In genomic region chr13:74021507-74021906, GRCh38 we compare ENCODE assay signal across 25 cellular contexts.
DNase-seq lines count a peak whose midpoint lies in the region; ATAC-seq and TF ChIP-seq lines count a peak whose summit lies in the region.
"Had no signal": no experiment of that assay in that cellular context is flagged by ENCODE, and none has a peak within 500 bp of the region (broad histone marks: within the 10 kb centered on the region; RNA-seq: fewer than 3 reads in every experiment).

No MANE protein-coding gene starts in this region.

- H3K27me3 ChIP-seq in CD4-positive, alpha-beta T cell (ENCODE audit: control insufficient read depth, insufficient read depth, low read length): no peaks in the 10 kb centered on the region
- H3K27me3 ChIP-seq in Caco-2 (replicated peaks; ENCODE audit: control insufficient read depth, insufficient read depth, low read length) (no peaks in the 10 kb centered on the region), endodermal cell (ENCODE audit: control insufficient read depth, insufficient read depth, low read length, poor library complexity, severe bottlenecking) (no peaks in the 10 kb centered on the region)
- no peaks in the 10 kb centered on the region for H3K27me3 ChIP-seq in naive thymus-derived CD4-positive, alpha-beta T cell (ENCODE audit: control insufficient read depth in 2 of 2, insufficient read depth in 2 of 2, low read length in 2 of 2)

- no peak overlapping the region for H3K4me3 Mint-ChIP-seq in CD4-positive, alpha-beta T cell
- peak overlapping the region; percentile 26 for H3K4me3 Mint-ChIP-seq in Caco-2 (ENCODE audit: unreplicated experiment)
- no peak overlapping the region for H3K4me3 Mint-ChIP-seq in endodermal cell
- no peak overlapping the region for H3K4me3 Mint-ChIP-seq in nephron
- H3K4me3 Mint-ChIP-seq in naive thymus-derived CD4-positive, alpha-beta T cell: peak overlapping the region in 4 of 10 donors; percentile 3 to 51 (median 16)

- H3K9me3 Mint-ChIP-seq in CD4-positive, alpha-beta T cell: peaks cover 4% of the 10 kb centered on the region
- peaks cover 10% of the 10 kb centered on the region for H3K9me3 Mint-ChIP-seq in Caco-2 (ENCODE audit: unreplicated experiment)
- peaks cover 18% of the 10 kb centered on the region for H3K9me3 Mint-ChIP-seq in endodermal cell
- peaks cover 9% of the 10 kb centered on the region for H3K9me3 Mint-ChIP-seq in nephron
- peaks cover 0 to 15% (median 5%) of the 10 kb centered on the region in 11 donors for H3K9me3 Mint-ChIP-seq in naive thymus-derived CD4-positive, alpha-beta T cell

- H3K36me3 Mint-ChIP-seq in CD4-positive, alpha-beta T cell (ENCODE audit: low read depth): peaks cover 48% of the 10 kb centered on the region
- H3K36me3 Mint-ChIP-seq in Caco-2 (ENCODE audit: insufficient read depth, unreplicated experiment) (peaks cover 7% of the 10 kb centered on the region), endodermal cell (ENCODE audit: low read depth) (peaks cover 28% of the 10 kb centered on the region), nephron (ENCODE audit: low read depth) (peaks cover 34% of the 10 kb centered on the region)
- peaks cover 26 to 38% (median 34%) of the 10 kb centered on the region in 5 donors for H3K36me3 Mint-ChIP-seq in naive thymus-derived CD4-positive, alpha-beta T cell

- H3K4me3 ChIP-seq in Caco-2 (ENCODE audit: low read depth, low read length) (no peak overlapping the region), endodermal cell (ENCODE audit: low read length) (peak overlapping the region; percentile 14)
- H3K4me3 ChIP-seq in naive thymus-derived CD4-positive, alpha-beta T cell (ENCODE audit: low read length): no peak overlapping the region
- H3K4me3 ChIP-seq: A549 had no signal

- DNase-seq in CD4-positive, alpha-beta T cell: no peak
- no peak for DNase-seq in Caco-2
- DNase-seq in endodermal cell: no peak
- no peak for DNase-seq in NOMO-1 (lab: John Stamatoyannopoulos, UW; ENCODE audit: unreplicated experiment in 2 of 2)
- no peak for DNase-seq in naive thymus-derived CD4-positive, alpha-beta T cell
- DNase-seq: AML-193; C1 segment of cervical spinal cord; Calu3; CD8-positive, alpha-beta memory T cell; DMS79 treated with DMSO at 0.1 percent for 48 hours; HCEC 1CT; Karpas-422; NCI-H1092; NCI-H1417 treated with DMSO at 0.1 percent for 48 hours; NCI-H1694 treated with DMSO at 0.1 percent for 48 hours; NCI-H2081; NCI-H2227 treated with DMSO at 0.1 percent for 48 hours; NCI-H510A; NCI-H69; SHP77 had no signal

- CTCF ChIA-PET in CD4-positive, alpha-beta T cell (lab: Charles Lee): no interaction called here
- CTCF ChIA-PET in Caco-2 (lab: Charles Lee): interaction anchor here (1.0 kb wide), 1 partner anchor 265 kb away, joined by 5 read pairs; no protein-coding TSS in a partner anchor
- CTCF ChIA-PET in naive thymus-derived CD4-positive, alpha-beta T cell (lab: Charles Lee): no interaction called here

- ATAC-seq in CD4-positive, alpha-beta T cell (ENCODE audit: poor library complexity): no peak
- no peak for ATAC-seq in naive thymus-derived CD4-positive, alpha-beta T cell
- ATAC-seq in HG03442 (IDR thresholded peaks at IDR 0.05; ENCODE audit: unreplicated experiment): no peak
- ATAC-seq: A549, Panc1 had no signal

- H3K36me3 ChIP-seq in Caco-2 (ENCODE audit: control insufficient read depth, insufficient read depth, low read length) (no peaks in the 10 kb centered on the region; the same call in 1 of the 2 replicates), endodermal cell (ENCODE audit: control insufficient read depth, insufficient read depth, low read length) (no peaks in the 10 kb centered on the region)
- peaks cover 0 to 8% (median 0%) of the 10 kb centered on the region in 3 experiments for H3K36me3 ChIP-seq in naive thymus-derived CD4-positive, alpha-beta T cell (ENCODE audit: control insufficient read depth in 2 of 3, insufficient read depth in 3 of 3, low read length in 3 of 3)

- H3K4me1 Mint-ChIP-seq in CD4-positive, alpha-beta T cell (ENCODE audit: low read depth): peaks cover 86% of the 10 kb centered on the region
- H3K4me1 Mint-ChIP-seq in Caco-2 (ENCODE audit: low read depth, unreplicated experiment) (peaks cover 49% of the 10 kb centered on the region), endodermal cell (peaks cover 21% of the 10 kb centered on the region), nephron (peaks cover 12% of the 10 kb centered on the region)
- peaks cover 15 to 92% (median 88%) of the 10 kb centered on the region in 7 donors for H3K4me1 Mint-ChIP-seq in naive thymus-derived CD4-positive, alpha-beta T cell

- BruUV-seq in Caco-2 (replicated peaks; lab: Mats Ljungman, UMichigan): no TSS peak

- no peaks in the 10 kb centered on the region for H3K9me3 ChIP-seq in CD4-positive, alpha-beta T cell (ENCODE audit: control insufficient read depth, low read length)
- no peaks in the 10 kb centered on the region for H3K9me3 ChIP-seq in Caco-2
- H3K9me3 ChIP-seq in endodermal cell (ENCODE audit: control insufficient read depth, low read length): peaks cover 23% of the 10 kb centered on the region
- H3K9me3 ChIP-seq in naive thymus-derived CD4-positive, alpha-beta T cell (ENCODE audit: control insufficient read depth in 2 of 3, low read length in 3 of 3): no peaks in the 10 kb centered on the region
- H3K9me3 ChIP-seq: A549 had no signal

- peaks cover 51% of the 10 kb centered on the region for H3K4me1 ChIP-seq in Caco-2
- H3K4me1 ChIP-seq in endodermal cell (ENCODE audit: control insufficient read depth, insufficient read depth, low read length): peaks cover 3% of the 10 kb centered on the region
- H3K4me1 ChIP-seq in naive thymus-derived CD4-positive, alpha-beta T cell (ENCODE audit: control insufficient read depth in 2 of 2, insufficient read depth in 2 of 2, low read length in 2 of 2): peaks cover 25 to 26% of the 10 kb centered on the region in 2 donors
- H3K4me1 ChIP-seq: A549 had no signal

- H3K27ac ChIP-seq in CD4-positive, alpha-beta T cell (ENCODE audit: low read depth, low read length): no peak overlapping the region
- no peak overlapping the region for H3K27ac ChIP-seq in endodermal cell (ENCODE audit: low read depth, low read length)
- no peak overlapping the region for H3K27ac ChIP-seq in naive thymus-derived CD4-positive, alpha-beta T cell (ENCODE audit: low read depth, low read length)
- H3K27ac ChIP-seq: A549, RWPE1 had no signal

- WGBS in endodermal cell (ENCODE audit: insufficient coverage in 1 of 2, insufficient read length in 1 of 2), 2 experiments: 73 to 92% methylated on average over 2 of the region's 2 CpGs

- H3K9ac ChIP-seq in endodermal cell (ENCODE audit: extremely low read depth, low read length, poor library complexity, severe bottlenecking): no peak overlapping the region

- H3K27ac Mint-ChIP-seq in CD4-positive, alpha-beta T cell: peak overlapping the region; percentile 16
- H3K27ac Mint-ChIP-seq in Caco-2 (ENCODE audit: unreplicated experiment) (peak overlapping the region; percentile 65), endodermal cell (no peak overlapping the region), nephron (peak overlapping the region in 2 of 3 experiments; percentile 4 to 69)
- H3K27ac Mint-ChIP-seq in naive thymus-derived CD4-positive, alpha-beta T cell: peak overlapping the region in 4 of 9 donors; percentile 4 to 94 (median 38)

- no peak for TF ChIP-seq CTCF in CD4-positive, alpha-beta T cell (IDR thresholded peaks at IDR 0.05)
- no peak for TF ChIP-seq CTCF in Caco-2 (IDR thresholded peaks at IDR 0.05; ENCODE audit: insufficient read depth in 1 of 2, low read depth in 1 of 2, low read length in 1 of 2, severe bottlenecking in 1 of 2, unreplicated experiment in 1 of 2)
- TF ChIP-seq CTCF in endodermal cell (conservative IDR thresholded peaks at IDR 0.05): no peak
- no peak for TF ChIP-seq CTCF in nephron (IDR thresholded peaks at IDR 0.05; ENCODE audit: unreplicated experiment in 3 of 3)

- intact Hi-C loops in CD4-positive, alpha-beta T cell (cut with DNase I, micrococcal nuclease): loop anchor here in 1 of 2 experiments (5.0 kb wide), 1 partner anchor 34 kb away; no protein-coding TSS in a partner anchor
- intact Hi-C loops in Caco-2 (cut with micrococcal nuclease; ENCODE audit: unreplicated experiment): loop anchor here (5.0 to 10.0 kb wide), 4 partner anchors 61 to 1233 kb away; no protein-coding TSS in a partner anchor
- intact Hi-C loops in naive thymus-derived CD4-positive, alpha-beta T cell (cut with micrococcal nuclease): no loop called here

- POLR2A ChIA-PET in CD4-positive, alpha-beta T cell (lab: Charles Lee): no interaction called here
- POLR2A ChIA-PET in Caco-2 (lab: Charles Lee): no interaction called here
- POLR2A ChIA-PET in naive thymus-derived CD4-positive, alpha-beta T cell (lab: Charles Lee): no interaction called here

- no peaks in the 10 kb centered on the region for H3K27me3 Mint-ChIP-seq in CD4-positive, alpha-beta T cell
- H3K27me3 Mint-ChIP-seq in Caco-2 (ENCODE audit: insufficient read depth, unreplicated experiment): no peaks in the 10 kb centered on the region
- H3K27me3 Mint-ChIP-seq in endodermal cell (ENCODE audit: insufficient read depth): no peaks in the 10 kb centered on the region
- no peaks in the 10 kb centered on the region for H3K27me3 Mint-ChIP-seq in nephron (ENCODE audit: low read depth)
- H3K27me3 Mint-ChIP-seq in naive thymus-derived CD4-positive, alpha-beta T cell: no peaks in the 10 kb centered on the region
- H3K27me3 Mint-ChIP-seq: CD8-positive, alpha-beta memory T cell had no signal
